Comparison of ENCODE assay signal across 17 cellular contexts in the genomic region with DNA sequence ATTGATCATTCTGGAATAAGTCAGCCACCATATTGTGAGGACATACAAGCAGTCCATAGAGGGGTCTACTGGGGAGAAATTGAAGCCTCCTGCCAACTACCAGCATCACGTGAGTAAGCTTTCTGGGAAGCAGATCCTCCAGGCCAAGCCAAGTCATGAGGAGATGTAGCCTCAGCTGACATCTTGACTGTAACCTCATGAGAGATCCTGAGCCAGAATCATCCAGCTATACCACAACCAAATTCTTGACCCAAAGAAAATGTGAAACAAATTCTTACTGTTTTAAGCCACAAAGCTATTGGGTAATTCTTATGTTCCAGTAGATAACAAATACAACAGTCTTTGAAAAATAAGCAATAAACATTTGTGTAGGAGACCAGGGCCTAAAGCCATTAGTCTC.
DNase-seq lines count a peak whose midpoint lies in the region; ATAC-seq, FAIRE-seq and TF ChIP-seq lines count a peak whose summit lies in the region.
"Had no signal": no experiment of that assay in that cellular context is flagged by ENCODE, and none has a peak within 500 bp of the region (broad histone marks: within the 10 kb centered on the region; RNA-seq: fewer than 3 reads in every experiment).

No MANE protein-coding gene starts in this region.

- H3K9me3 ChIP-seq in K562 (replicated peaks; ENCODE audit: control insufficient read depth, insufficient read depth, low read depth, low read length) (no peaks in the 10 kb centered on the region), testis (no peaks in the 10 kb centered on the region), right lobe of liver (no peaks in the 10 kb centered on the region)

- POLR2A ChIA-PET in K562 (lab: Yijun Ruan, JAX): interaction anchor here (1.2 kb wide), 1 partner anchor 11 kb away, joined by 4 read pairs; no protein-coding TSS in a partner anchor

- WGBS in K562 (ENCODE audit: insufficient coverage, low coverage, missing lambda C conversion rate): 6% methylated on average over 1 of the region's 1 CpG
- WGBS in testis, 2 donors: 78 to 80% methylated on average over 1 of the region's 1 CpG
- 50% methylated on average over 1 of the region's 1 CpG for WGBS in right lobe of liver (ENCODE audit: insufficient coverage, low coverage, low lambda C conversion rate, missing lambda C conversion rate)

- no peak for FAIRE-seq in K562 (lab: Jason Lieb, UNC)
- FAIRE-seq: D721Med had no signal

- H3K4me2 ChIP-seq in K562 (ENCODE audit: insufficient read depth, low read length): no peak overlapping the region

- peak overlapping the region; percentile 43 for H2AFZ ChIP-seq in K562 (ENCODE audit: low read depth, low read length)

- H3K27ac ChIP-seq in K562 (ENCODE audit: extremely low read depth, low read depth, low read length) (no peak overlapping the region), testis (no peak overlapping the region), right lobe of liver (no peak overlapping the region)

- no peak for TF ChIP-seq RAD21 in K562 (CRISPR knock-in tag; conservative IDR thresholded peaks at IDR 0.05 in 1 of 2, IDR thresholded peaks at IDR 0.05 in 1 of 2)

- H3K27me3 ChIP-seq in K562 (ENCODE audit: control insufficient read depth in 2 of 2, insufficient read depth in 2 of 2, low read length in 2 of 2) (no peaks in the 10 kb centered on the region), testis (no peaks in the 10 kb centered on the region), right lobe of liver (no peaks in the 10 kb centered on the region)

- no peak overlapping the region for H3K9ac ChIP-seq in K562 (ENCODE audit: insufficient read depth in 1 of 2, low read depth in 2 of 2, low read length in 2 of 2)

- H4K20me1 ChIP-seq in K562 (replicated peaks; ENCODE audit: control insufficient read depth, insufficient read depth, low read length): no peaks in the 10 kb centered on the region

- 0 out of 3 replicates have a peak, but pooled peaks have one; percentile 28 for ATAC-seq in K562
- ATAC-seq in right lobe of liver: no peak
- ATAC-seq: CD8-positive, alpha-beta T cell; Panc1; Right ventricle myocardium inferior had no signal

- no peaks in the 10 kb centered on the region for H3K36me3 ChIP-seq in K562 (ENCODE audit: control insufficient read depth, insufficient read depth, low read length)
- no peaks in the 10 kb centered on the region for H3K36me3 ChIP-seq in testis (ENCODE audit: low read depth, missing control alignments)
- H3K36me3 ChIP-seq in right lobe of liver: no peaks in the 10 kb centered on the region

- no peak for TF ChIP-seq POLR2A in K562 (conservative IDR thresholded peaks at IDR 0.05)
- TF ChIP-seq POLR2A in testis (IDR thresholded peaks at IDR 0.05): no peak
- TF ChIP-seq POLR2A in right lobe of liver (IDR thresholded peaks at IDR 0.05): no peak

- H3K4me1 ChIP-seq in K562 (replicated peaks in 1 of 2; ENCODE audit: control insufficient read depth in 2 of 2, insufficient read depth in 2 of 2, low read length in 2 of 2) (no peaks in the 10 kb centered on the region), testis (no peaks in the 10 kb centered on the region), right lobe of liver (no peaks in the 10 kb centered on the region)

- no peaks in the 10 kb centered on the region for H3K9me1 ChIP-seq in K562 (ENCODE audit: control insufficient read depth, insufficient read depth, low read length)

- intact Hi-C loops in K562 (cut with micrococcal nuclease): no loop called here
- intact Hi-C loops in testis (cut with DNase I; ENCODE audit: low total_unique reads): no loop called here
- intact Hi-C loops in right lobe of liver (cut with DNase I): no loop called here

- in situ Hi-C loops in K562 (cut with MboI): no loop called here

- no TSS peak for BruUV-seq in K562 (replicated peaks; lab: Mats Ljungman, UMichigan)

- TF ChIP-seq CTCF in K562 (IDR thresholded peaks at IDR 0.05 in 2 of 3, conservative IDR thresholded peaks at IDR 0.05 in 1 of 3; ENCODE audit: insufficient read depth in 2 of 3, low read depth in 1 of 3, low read length in 3 of 3) (no peak), fibroblast of the aortic adventitia (IDR thresholded peaks at IDR 0.05; ENCODE audit: insufficient read depth, low read length) (no peak), testis (IDR thresholded peaks at IDR 0.05) (no peak), right lobe of liver (IDR thresholded peaks at IDR 0.05) (no peak)

- TF ChIP-seq EP300 in K562 (IDR thresholded peaks at IDR 0.05; ENCODE audit: low read length): no peak

- H3K4me3 ChIP-seq in K562 (no peak overlapping the region), fibroblast of the aortic adventitia (ENCODE audit: low read depth, low read length) (no peak overlapping the region), testis (no peak overlapping the region), right lobe of liver (no peak overlapping the region)

- DNase-seq in LHCN-M2 (ENCODE audit: low read depth): peak; percentile 16
- DNase-seq in K562 (ENCODE audit: extremely low read depth in 1 of 4, low spot score in 3 of 4): no peak
- DNase-seq in fibroblast of the aortic adventitia (ENCODE audit: low read depth): peak; percentile 1
- DNase-seq in renal cortical epithelial cell (ENCODE audit: low read depth): peak; percentile 40
- DNase-seq in activated CD4-positive, alpha-beta T cell treated with anti-CD3 and anti-CD28 coated beads, Interleukin-2, amount 50 U/mL, for 48 hours: no peak
- no peak for DNase-seq in effector CD8-positive, alpha-beta T cell (lab: John Stamatoyannopoulos, UW)
- DNase-seq in testis: no peak
- DNase-seq in right lobe of liver: no peak
- DNase-seq: CD8-positive, alpha-beta T cell; DMS79 treated with DMSO at 0.1 percent for 48 hours; GDM1; KG1; NCI-H1105; NCI-H1694 treated with DMSO at 0.1 percent for 48 hours had no signal

- H3K79me2 ChIP-seq in K562 (ENCODE audit: control insufficient read depth, insufficient read depth, low read length): no peaks in the 10 kb centered on the region

- CTCF ChIA-PET in K562 (lab: Yijun Ruan, JAX; ENCODE audit: low intra/inter-chr PET ratio): no interaction called here

TF ChIP-seq in K562, 482 proteins besides CTCF, POLR2A, EP300 and RAD21:
- TF ChIP-seq TFE3 (CRISPR knock-in tag; IDR thresholded peaks at IDR 0.05) (peak; percentile 25; the same call in 1 of the 2 replicates), RBM22 (IDR thresholded peaks at IDR 0.05; ENCODE audit: low read depth, low read length, poor library complexity, severe bottlenecking) (no peak)
TF ChIP-seq in K562: peak in this region for 1.

Comparison
In these comparisons a context has a peak if more than half of its experiments do, and no peak if none do; other contexts are left out.
1. DNase-seq: peak in LHCN-M2 (single experiment), fibroblast of the aortic adventitia (single experiment) and renal cortical epithelial cell (single experiment); none in K562 (0 of 4), activated CD4-positive, alpha-beta T cell treated with anti-CD3 and anti-CD28 coated beads, Interleukin-2, amount 50 U/mL, for 48 hours (0 of 2), effector CD8-positive, alpha-beta T cell (single experiment), testis (single experiment) and right lobe of liver (0 of 3).